ENCODE assay signal across 11 cellular contexts in the genomic region with DNA sequence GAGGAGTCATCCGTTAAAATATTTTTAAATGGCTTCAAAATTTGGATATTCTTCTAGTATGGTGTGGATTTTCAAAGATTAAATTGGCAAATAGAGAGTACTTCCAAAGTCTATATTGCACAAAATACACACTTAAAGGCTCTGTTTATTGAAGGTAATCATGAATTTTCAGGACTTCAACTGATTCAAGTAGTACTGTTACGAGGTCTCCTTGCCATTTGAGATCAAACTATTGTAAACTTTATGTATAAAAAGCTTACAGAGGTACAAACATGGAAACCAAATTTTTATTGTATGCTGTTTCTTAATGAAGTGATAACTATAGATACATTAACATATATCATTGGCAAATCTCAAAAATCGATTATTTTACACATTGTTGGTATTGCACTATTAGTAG. TPM values are rescaled to one million over a fixed set of nuclear protein-coding genes. Genes with fewer than 3 reads are reported as not detected.
DNase-seq lines count a peak whose midpoint lies in the region; TF ChIP-seq lines count a peak whose summit lies in the region.
"Had no signal": no experiment of that assay in that cellular context is flagged by ENCODE, and none has a peak within 500 bp of the region (broad histone marks: within the 10 kb centered on the region; RNA-seq: fewer than 3 reads in every experiment).

No MANE protein-coding gene starts in this region.

- no peak for TF ChIP-seq EP300 in ovary (IDR thresholded peaks at IDR 0.05)

- peak overlapping the region; percentile 94 for H3K4me3 Mint-ChIP-seq in Calu3 (ENCODE audit: low read depth, unreplicated experiment)
- peak overlapping the region; percentile 97 for H3K4me3 Mint-ChIP-seq in endodermal cell

- H3K4me1 Mint-ChIP-seq in Calu3 (ENCODE audit: low read depth, unreplicated experiment) (peaks cover 45% of the 10 kb centered on the region), endodermal cell (peaks cover 25% of the 10 kb centered on the region)

- H3K36me3 Mint-ChIP-seq in Calu3 (ENCODE audit: insufficient read depth, unreplicated experiment): peaks cover 73% of the 10 kb centered on the region
- peaks cover 24% of the 10 kb centered on the region for H3K36me3 Mint-ChIP-seq in endodermal cell (ENCODE audit: low read depth)

- H3K9ac ChIP-seq in endodermal cell (ENCODE audit: extremely low read depth, low read length, poor library complexity, severe bottlenecking): peak overlapping the region; percentile 93

- no peaks in the 10 kb centered on the region for H3K9me3 Mint-ChIP-seq in Calu3 (ENCODE audit: low read depth, unreplicated experiment)
- H3K9me3 Mint-ChIP-seq in endodermal cell: no peaks in the 10 kb centered on the region
- H3K9me3 Mint-ChIP-seq: memory B cell had no signal

- H3K27ac ChIP-seq in OCI-LY7 (ENCODE audit: low read depth, low read length, poor library complexity, severe bottlenecking): peak overlapping the region; percentile 97
- no peak overlapping the region for H3K27ac ChIP-seq in endodermal cell (ENCODE audit: low read depth, low read length)
- H3K27ac ChIP-seq in ovary: no peak overlapping the region

- CTCF ChIA-PET in Calu3 (lab: Charles Lee) (no interaction called here), OCI-LY7 (lab: Charles Lee; ENCODE audit: unreplicated experiment) (interaction anchor here (0.7 kb wide), 1 partner anchor 19 kb away, joined by 3 read pairs; no protein-coding TSS in a partner anchor)

- peaks cover 52% of the 10 kb centered on the region for H3K4me1 ChIP-seq in OCI-LY7 (ENCODE audit: insufficient read depth, low read length, poor library complexity, severe bottlenecking)
- no peaks in the 10 kb centered on the region for H3K4me1 ChIP-seq in endodermal cell (ENCODE audit: control insufficient read depth, insufficient read depth, low read length)
- no peaks in the 10 kb centered on the region for H3K4me1 ChIP-seq in ovary (ENCODE audit: insufficient read depth)

- TF ChIP-seq POLR2A in ovary (IDR thresholded peaks at IDR 0.05): no peak

- WGBS in endodermal cell (ENCODE audit: insufficient coverage in 1 of 2, insufficient read length in 1 of 2), 2 experiments: 43 to 78% methylated on average over 1 to 2 of the region's 3 CpGs
- WGBS in ovary, 3 donors: 51 to 56% (median 54%) methylated on average over 3 of the region's 3 CpGs

- DNase-seq in Calu3 (no peak), OCI-LY7 (ENCODE audit: low spot score) (no peak), endodermal cell (no peak), ovary (no peak), NCI-H2227 treated with DMSO at 0.1 percent for 48 hours (lab: John Stamatoyannopoulos, UW) (no peak), COLO829 (ENCODE audit: low spot score) (no peak), NCI-H526 (lab: John Stamatoyannopoulos, UW) (no peak), GM03348 (ENCODE audit: low spot score) (no peak)
- DNase-seq: activated effector memory CD4-positive, alpha-beta T cell treated with Interleukin-2 at 50 U/mL for 16 hours; stimulated activated CD8-positive, alpha-beta memory T cell treated with anti-CD3 and anti-CD28 coated beads, Interleukin-4, amount 100 ng/mL, for 48 hours had no signal

- H3K36me3 ChIP-seq in OCI-LY7 (ENCODE audit: insufficient read depth, low read length) (peaks cover 36% of the 10 kb centered on the region), endodermal cell (ENCODE audit: control insufficient read depth, insufficient read depth, low read length) (peaks cover 21% of the 10 kb centered on the region), ovary (no peaks in the 10 kb centered on the region)

- H3K79me2 ChIP-seq in OCI-LY7 (ENCODE audit: insufficient read depth, low read depth, low read length): peaks cover 77% of the 10 kb centered on the region

- intact Hi-C loops in Calu3 (cut with micrococcal nuclease; ENCODE audit: unreplicated experiment) (loop anchor here (5.0 to 10.0 kb wide), 2 partner anchors 187 to 216 kb away; a partner anchor contains a TSS), OCI-LY7 (cut with micrococcal nuclease; ENCODE audit: unreplicated experiment) (loop anchor here (5.0 to 10.0 kb wide), 3 partner anchors 83 to 1276 kb away; a partner anchor contains a TSS), ovary (cut with DNase I) (loop anchor here (5.0 to 10.0 kb wide), 2 partner anchors 213 to 216 kb away; a partner anchor contains a TSS)

- H3K27me3 Mint-ChIP-seq in Calu3 (ENCODE audit: unreplicated experiment) (no peaks in the 10 kb centered on the region), endodermal cell (ENCODE audit: insufficient read depth) (peaks cover 8% of the 10 kb centered on the region)
- H3K27me3 Mint-ChIP-seq: memory B cell had no signal

- peak overlapping the region; percentile 94 for H3K4me2 ChIP-seq in OCI-LY7 (ENCODE audit: low read length)

- H3K27ac Mint-ChIP-seq in Calu3 (ENCODE audit: unreplicated experiment) (peak overlapping the region; percentile 93), endodermal cell (no peak overlapping the region)

- POLR2A ChIA-PET in OCI-LY7 (lab: Charles Lee): interaction anchor here (0.5 to 2.8 kb wide), 6 partner anchors 9 to 215 kb away, joined by 3 to 16 read pairs (median 4); a partner anchor contains a TSS

- TF ChIP-seq CTCF in Calu3 (IDR thresholded peaks at IDR 0.05; ENCODE audit: unreplicated experiment): no peak
- TF ChIP-seq CTCF in OCI-LY7 (conservative IDR thresholded peaks at IDR 0.05; ENCODE audit: low read length): no peak
- TF ChIP-seq CTCF in endodermal cell (conservative IDR thresholded peaks at IDR 0.05): no peak
- no peak for TF ChIP-seq CTCF in ovary (IDR thresholded peaks at IDR 0.05)

- BruUV-seq in Calu3 (replicated peaks; lab: Mats Ljungman, UMichigan) (no TSS peak), OCI-LY7 (replicated peaks; lab: Mats Ljungman, UMichigan) (no TSS peak)

- peaks cover 38% of the 10 kb centered on the region for H4K20me1 ChIP-seq in OCI-LY7 (ENCODE audit: insufficient read depth, low read length)

- no peaks in the 10 kb centered on the region for H3K9me2 ChIP-seq in OCI-LY7 (ENCODE audit: insufficient read depth, low read length)

- H3K4me3 ChIP-seq in OCI-LY7 (ENCODE audit: low read depth, low read length, poor library complexity, severe bottlenecking): peak overlapping the region; percentile 83
- peak overlapping the region; percentile 91 for H3K4me3 ChIP-seq in endodermal cell (ENCODE audit: low read length)
- peak overlapping the region; percentile 62 for H3K4me3 ChIP-seq in ovary

- H3K27me3 ChIP-seq in endodermal cell (ENCODE audit: control insufficient read depth, insufficient read depth, low read length, poor library complexity, severe bottlenecking) (peaks cover 5% of the 10 kb centered on the region), ovary (no peaks in the 10 kb centered on the region)

- no peak overlapping the region for H2AFZ ChIP-seq in OCI-LY7 (ENCODE audit: low read length)

- H3K9me3 ChIP-seq in OCI-LY7 (ENCODE audit: low read length): no peaks in the 10 kb centered on the region
- no peaks in the 10 kb centered on the region for H3K9me3 ChIP-seq in endodermal cell (ENCODE audit: control insufficient read depth, low read length)
- H3K9me3 ChIP-seq in ovary: no peaks in the 10 kb centered on the region

RNA-seq across cellular contexts. Expression of a gene that starts 2.5 kb away (rescaled TPM):
- total RNA-seq in Calu3 (2022) (81.4 and 98.4 TPM in 2 replicates), OCI-LY7 (2022) (132 and 163 TPM in 2 replicates), endodermal cell (10 to 100 TPM; 51.8 to 54.4 TPM), ovary (10 to 100 TPM; 46.1 to 67.9 (median 63.2) TPM)
- 81.8 and 84.5 TPM in 2 replicates for total RNA-seq in OCI-LY7 (2014; rRNA removed; shearing (Covaris generic))
- polyA plus RNA-seq in endodermal cell (2013, experiment 1 of 2): 35.9 TPM
- polyA plus RNA-seq in endodermal cell (2013, experiment 2 of 2): 38.4 TPM
- 10 to 100 TPM; 20.2 to 31.0 TPM for polyA plus RNA-seq in ovary
